1 cellular context compared by ENCODE assay signal in genomic region chr2:86621290-86621943, GRCh38.
TF ChIP-seq lines count a peak whose summit lies in the region.

No MANE protein-coding gene starts in this region.

TF ChIP-seq in H1, 55 proteins besides CTCF, POLR2A, EP300 and RAD21:
- TF ChIP-seq MAX (IDR thresholded peaks at IDR 0.05) (no peak), RXRA (IDR thresholded peaks at IDR 0.05; ENCODE audit: insufficient read depth, low read depth, low read length) (no peak), CBX8 (IDR thresholded peaks at IDR 0.05; ENCODE audit: borderline replicate concordance, low read depth, low read length) (no peak), JUN (IDR thresholded peaks at IDR 0.05; ENCODE audit: low read depth, low read length) (no peak), BCL11A (IDR thresholded peaks at IDR 0.05; ENCODE audit: low read depth in 2 of 2, low read length in 2 of 2) (no peak), TCF12 (IDR thresholded peaks at IDR 0.05; ENCODE audit: low read depth, low read length) (no peak), JUND (IDR thresholded peaks at IDR 0.05; ENCODE audit: low read length) (no peak), KDM1A (IDR thresholded peaks at IDR 0.05; ENCODE audit: borderline replicate concordance, low read length) (no peak), SAP30 (IDR thresholded peaks at IDR 0.05; ENCODE audit: insufficient read depth, insufficient replicate concordance, low read length) (no peak), SIRT6 (IDR thresholded peaks at IDR 0.05; ENCODE audit: low read length) (no peak), SP2 (IDR thresholded peaks at IDR 0.05; ENCODE audit: low read length) (no peak), SRF (IDR thresholded peaks at IDR 0.05; ENCODE audit: low read depth, low read length) (no peak), TBP (IDR thresholded peaks at IDR 0.05; ENCODE audit: low read depth, low read length) (no peak), RFX5 (IDR thresholded peaks at IDR 0.05; ENCODE audit: borderline replicate concordance, low read depth, low read length) (no peak), FOSL1 (IDR thresholded peaks at IDR 0.05; ENCODE audit: insufficient read depth, low read depth, low read length) (no peak)
